ENCODE assay signal across 21 cellular contexts in the genomic region with DNA sequence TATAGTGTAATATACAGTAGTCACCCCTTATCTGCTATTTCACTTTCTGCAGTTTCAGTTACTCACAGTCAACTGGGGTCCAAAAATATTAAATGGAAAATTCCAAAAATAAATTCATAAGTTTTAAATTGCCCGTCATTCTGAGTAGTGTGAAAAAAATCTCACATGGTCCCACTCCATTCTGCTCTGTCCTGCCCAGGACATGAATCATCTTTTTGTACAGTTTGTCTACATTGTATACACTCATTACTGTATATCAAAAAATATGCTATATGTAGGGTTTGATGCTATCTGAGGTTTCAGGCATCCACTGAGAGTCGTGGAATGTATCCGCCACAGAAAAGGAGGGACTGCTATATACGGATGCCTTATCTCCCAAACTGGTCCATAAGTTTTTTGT.
"Had no signal": no experiment of that assay in that cellular context is flagged by ENCODE, and none has a peak within 500 bp of the region (broad histone marks: within the 10 kb centered on the region; RNA-seq: fewer than 3 reads in every experiment).

No MANE protein-coding gene starts in this region.

- H3K4me1 Mint-ChIP-seq: naive thymus-derived CD4-positive, alpha-beta T cell; nephron progenitor cell; stimulated activated memory B cell treated with anti-CD40 and anti-IgM and Interleukin-4, amounts not matched to agents 10 μg/mL and 1 μg/mL and 100 μg/mL, for 72 hours had no signal

- DNase-seq: colonic mucosa; dermis blood vessel endothelial cell; glutamatergic neuron; islet precursor cell; mammary epithelial cell; naive thymus-derived CD4-positive, alpha-beta T cell; nephron progenitor cell; posterior cingulate gyrus; spleen; stimulated activated CD4-positive, alpha-beta T cell treated with anti-CD3 and anti-CD28 coated beads, Interleukin-15, amount 100 ng/mL, for 24 hours; stimulated activated CD4-positive, alpha-beta T cell treated with anti-CD3 and anti-CD28 coated beads, Interleukin-1b, Interleukin-23, amount 100 ng/mL, for 48 hours; stimulated activated CD4-positive, alpha-beta T cell treated with anti-CD3 and anti-CD28 coated beads, Interleukin-4, amount 100 ng/mL, for 24 hours; testis; upper lobe of right lung had no signal

- H3K9me3 Mint-ChIP-seq: naive thymus-derived CD4-positive, alpha-beta T cell; nephron progenitor cell; stimulated activated memory B cell treated with anti-CD40 and anti-IgM and Interleukin-4, amounts not matched to agents 10 μg/mL and 1 μg/mL and 100 μg/mL, for 72 hours; stimulated activated naive CD8-positive, alpha-beta T cell treated with anti-CD3 and anti-CD28 coated beads, Interleukin-15, Interleukin-2, amounts not matched to agents 100 ng/mL and 50 ng/mL, for 24 hours had no signal

- H3K4me3 Mint-ChIP-seq: naive thymus-derived CD4-positive, alpha-beta T cell; nephron progenitor cell; stimulated activated memory B cell treated with anti-CD40 and anti-IgM and Interleukin-4, amounts not matched to agents 10 μg/mL and 1 μg/mL and 100 μg/mL, for 72 hours; stimulated activated naive CD8-positive, alpha-beta T cell treated with anti-CD3 and anti-CD28 coated beads, Interleukin-15, Interleukin-2, amounts not matched to agents 100 ng/mL and 50 ng/mL, for 24 hours had no signal

- H3K4me3 ChIP-seq: colonic mucosa, gastroesophageal sphincter, spleen, testis, tibial nerve, upper lobe of right lung had no signal

- H3K36me3 Mint-ChIP-seq: naive thymus-derived CD4-positive, alpha-beta T cell; stimulated activated memory B cell treated with anti-CD40 and anti-IgM and Interleukin-4, amounts not matched to agents 10 μg/mL and 1 μg/mL and 100 μg/mL, for 72 hours had no signal

- H3K27ac Mint-ChIP-seq: naive thymus-derived CD4-positive, alpha-beta T cell; nephron progenitor cell; stimulated activated memory B cell treated with anti-CD40 and anti-IgM and Interleukin-4, amounts not matched to agents 10 μg/mL and 1 μg/mL and 100 μg/mL, for 72 hours; stimulated activated naive CD8-positive, alpha-beta T cell treated with anti-CD3 and anti-CD28 coated beads, Interleukin-15, Interleukin-2, amounts not matched to agents 100 ng/mL and 50 ng/mL, for 24 hours had no signal

- H3K27me3 Mint-ChIP-seq: stimulated activated memory B cell treated with anti-CD40 and anti-IgM and Interleukin-4, amounts not matched to agents 10 μg/mL and 1 μg/mL and 100 μg/mL, for 72 hours; stimulated activated naive CD8-positive, alpha-beta T cell treated with anti-CD3 and anti-CD28 coated beads, Interleukin-15, Interleukin-2, amounts not matched to agents 100 ng/mL and 50 ng/mL, for 24 hours had no signal

- ATAC-seq: esophagus mucosa; gastroesophageal sphincter; left lobe of liver; naive thymus-derived CD4-positive, alpha-beta T cell; sciatic nerve; stimulated activated memory B cell treated with anti-CD40 and anti-IgM and Interleukin-4, amounts not matched to agents 10 μg/mL and 1 μg/mL and 100 μg/mL, for 72 hours; upper lobe of right lung had no signal
